12 cellular contexts compared by ENCODE assay signal in the genomic region with DNA sequence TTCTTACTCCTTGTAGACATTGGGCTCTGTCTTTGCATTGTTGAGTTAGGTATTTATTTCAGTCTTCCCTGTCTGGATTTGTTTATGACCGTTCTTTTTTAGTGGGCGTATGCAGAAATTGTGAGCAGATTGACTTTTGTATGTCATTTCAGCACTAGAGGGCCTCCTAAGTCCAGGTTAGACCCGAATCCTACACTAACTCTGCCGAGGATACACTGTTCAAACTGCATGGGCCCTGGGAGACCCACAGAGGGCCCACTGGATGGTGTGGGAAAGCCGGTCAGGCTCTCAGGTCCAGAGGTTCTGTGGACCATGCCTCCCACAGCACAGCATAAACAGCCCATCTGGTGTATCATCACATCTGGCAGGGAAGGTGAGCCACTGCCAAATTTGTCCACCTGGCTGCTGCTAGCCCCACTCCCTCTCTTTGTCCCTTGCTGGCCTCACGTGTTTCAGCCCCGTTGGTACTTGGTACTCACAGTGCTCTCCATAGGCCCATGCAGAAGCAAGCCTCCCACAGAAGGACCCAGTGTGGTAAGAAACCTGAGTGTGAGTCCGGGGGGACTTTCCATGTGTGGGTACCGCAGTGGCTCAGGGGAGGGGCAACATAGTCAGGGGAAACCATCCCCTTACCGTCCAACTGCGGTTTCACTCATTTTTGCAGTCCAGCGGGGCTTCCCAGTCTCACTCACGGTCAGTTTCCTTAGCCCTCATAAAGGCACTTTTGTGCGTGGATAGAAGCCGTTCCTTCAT.
DNase-seq lines count a peak whose midpoint lies in the region; ATAC-seq, FAIRE-seq and TF ChIP-seq lines count a peak whose summit lies in the region.
"Had no signal": no experiment of that assay in that cellular context is flagged by ENCODE, and none has a peak within 500 bp of the region (broad histone marks: within the 10 kb centered on the region; RNA-seq: fewer than 3 reads in every experiment).

No MANE protein-coding gene starts in this region.

- H3K4me2 ChIP-seq in Loucy (ENCODE audit: low read depth, low read length, poor library complexity, severe bottlenecking) = no peak overlapping the region

- H4K20me1 ChIP-seq in Loucy (ENCODE audit: insufficient read depth, low read length, poor library complexity, severe bottlenecking) = no peaks in the 10 kb centered on the region

- H3F3A ChIP-seq in Loucy (ENCODE audit: low read depth) = no peaks in the 10 kb centered on the region

- H3K4me1 ChIP-seq in Loucy (ENCODE audit: insufficient read depth, low read length, poor library complexity, severe bottlenecking) (no peaks in the 10 kb centered on the region), right cardiac atrium (ENCODE audit: control insufficient read depth, insufficient read depth, low read length) (no peaks in the 10 kb centered on the region)

- H2AFZ ChIP-seq in Loucy (ENCODE audit: low read length) = no peak overlapping the region

- H3K9me2 ChIP-seq in Loucy (replicated peaks; ENCODE audit: low read depth, low read length) = no peaks in the 10 kb centered on the region

- ATAC-seq in GM21381 (IDR thresholded peaks at IDR 0.05; ENCODE audit: unreplicated experiment) (peak; percentile 74), right cardiac atrium (no peak)

- H3K9me3 ChIP-seq in Loucy (ENCODE audit: insufficient read depth, low read depth, low read length) (no peaks in the 10 kb centered on the region), right cardiac atrium (ENCODE audit: control insufficient read depth, low read length) (no peaks in the 10 kb centered on the region)

- 80% methylated on average over 15 of the region's 15 CpGs for WGBS in right cardiac atrium

- intact Hi-C loops in right cardiac atrium (cut with DNase I) = loop anchor here in 2 of 4 donors (10.0 kb wide), 1 partner anchor 676 kb away; no protein-coding TSS in a partner anchor

- H3K27me3 ChIP-seq in Loucy (ENCODE audit: insufficient read depth, low read length, poor library complexity, severe bottlenecking) = no peaks in the 10 kb centered on the region
- no peaks in the 10 kb centered on the region for H3K27me3 ChIP-seq in right cardiac atrium (ENCODE audit: control insufficient read depth, insufficient read depth)

- no peaks in the 10 kb centered on the region for H3K36me3 ChIP-seq in Loucy (ENCODE audit: insufficient read depth, low read length)

- H3K4me3 ChIP-seq in Loucy (ENCODE audit: low read length, poor library complexity, severe bottlenecking) (no peak overlapping the region), right cardiac atrium (ENCODE audit: low read length) (no peak overlapping the region)

- no peak overlapping the region for H3K27ac ChIP-seq in right cardiac atrium (ENCODE audit: low read length)

- DNase-seq in iPS-NIHi11 (ENCODE audit: low spot score) = peak; percentile 48
- DNase-seq in activated CD4-positive, alpha-beta T cell treated with anti-CD3 and anti-CD28 coated beads for 48 hours = no peak
- DNase-seq in COR-L47 (lab: John Stamatoyannopoulos, UW) = no peak
- DNase-seq in right cardiac atrium = no peak
- no peak for DNase-seq in GM10266 (ENCODE audit: extremely low spot score)
- DNase-seq: activated effector memory CD4-positive, alpha-beta T cell treated with Interleukin-2 at 50 U/mL for 16 hours; effector memory CD4-positive, alpha-beta T cell; hippocampal formation; NCI-H1048 had no signal

- FAIRE-seq in G401.6 (lab: Jason Lieb, UNC) = peak; percentile 66

- peak; percentile 16; the same call in 1 of the 2 replicates for TF ChIP-seq CTCF in Loucy (conservative IDR thresholded peaks at IDR 0.05; ENCODE audit: low read length)
- TF ChIP-seq CTCF in GM10266 (IDR thresholded peaks at IDR 0.05; ENCODE audit: control insufficient read depth, insufficient read depth, low read depth, missing control alignments) = no peak

- H3K79me2 ChIP-seq in Loucy (ENCODE audit: insufficient read depth, low read length) = no peaks in the 10 kb centered on the region

- no peak overlapping the region for H3K9ac ChIP-seq in Loucy (ENCODE audit: low read depth, low read length, poor library complexity, severe bottlenecking)
